Comparison of ENCODE assay signal across 8 cellular contexts in genomic region chr7:102363549-102364393, GRCh38. TPM values are rescaled to one million over a fixed set of nuclear protein-coding genes. Genes with fewer than 3 reads are reported as not detected.
DNase-seq lines count a peak whose midpoint lies in the region; ATAC-seq and TF ChIP-seq lines count a peak whose summit lies in the region.
"Not testable (repeated sequence)": the region's sequence is repeated elsewhere in the genome, so short reads cannot be mapped to it uniquely, and the experiment has no call there.

No MANE protein-coding gene starts in this region.

- not testable (repeated sequence) for H3K27me3 Mint-ChIP-seq in activated T-cell treated with anti-CD3 and anti-CD28 coated beads, Interleukin-2, amount 50 U/mL, for 72 hours (ENCODE audit: low read depth); naive B cell

- peak; percentile 20 for TF ChIP-seq CTCF in DND-41 (IDR thresholded peaks at IDR 0.05; ENCODE audit: borderline replicate concordance, extremely low read depth, low read length, poor library complexity, severe bottlenecking)

- not testable (repeated sequence) for H3K9me3 Mint-ChIP-seq in activated T-cell treated with anti-CD3 and anti-CD28 coated beads, Interleukin-2, amount 50 U/mL, for 72 hours; naive B cell; stimulated activated effector memory CD8-positive, alpha-beta T cell treated with anti-CD3 and anti-CD28 coated beads, Interleukin-12 subunit alpha, Interleukin-12 subunit beta, amount 100 ng/mL, for 72 hours

- peak overlapping the region; percentile 75 for H3K27ac Mint-ChIP-seq in activated T-cell treated with anti-CD3 and anti-CD28 coated beads, Interleukin-2, amount 50 U/mL, for 72 hours
- H3K27ac Mint-ChIP-seq in naive B cell: peak overlapping the region; percentile 78 to 94 (median 90)
- H3K27ac Mint-ChIP-seq in stimulated activated effector memory CD8-positive, alpha-beta T cell treated with anti-CD3 and anti-CD28 coated beads, Interleukin-12 subunit alpha, Interleukin-12 subunit beta, amount 100 ng/mL, for 72 hours: peak overlapping the region; percentile 88

- not testable (repeated sequence) for H3K9me3 ChIP-seq in DND-41 (ENCODE audit: insufficient read depth, low read length, severe bottlenecking)

- H4K20me1 ChIP-seq in DND-41 (ENCODE audit: insufficient read depth, low read length): not testable (repeated sequence)

- peak overlapping the region; percentile 87 to 91 for H3K4me3 Mint-ChIP-seq in activated T-cell treated with anti-CD3 and anti-CD28 coated beads, Interleukin-2, amount 50 U/mL, for 72 hours
- peak overlapping the region; percentile 86 to 98 (median 91) for H3K4me3 Mint-ChIP-seq in naive B cell
- H3K4me3 Mint-ChIP-seq in stimulated activated effector memory CD8-positive, alpha-beta T cell treated with anti-CD3 and anti-CD28 coated beads, Interleukin-12 subunit alpha, Interleukin-12 subunit beta, amount 100 ng/mL, for 72 hours: peak overlapping the region; percentile 84

- H3K36me3 Mint-ChIP-seq in activated T-cell treated with anti-CD3 and anti-CD28 coated beads, Interleukin-2, amount 50 U/mL, for 72 hours (ENCODE audit: insufficient read depth in 2 of 2): peaks cover 2 to 11% of the 10 kb centered on the region in 2 donors
- H3K36me3 Mint-ChIP-seq in naive B cell: not testable (repeated sequence)
- peaks cover 38% of the 10 kb centered on the region for H3K36me3 Mint-ChIP-seq in stimulated activated effector memory CD8-positive, alpha-beta T cell treated with anti-CD3 and anti-CD28 coated beads, Interleukin-12 subunit alpha, Interleukin-12 subunit beta, amount 100 ng/mL, for 72 hours

- H3K4me2 ChIP-seq in DND-41 (ENCODE audit: insufficient read depth, low read length): peak overlapping the region; percentile 65

- H3K79me2 ChIP-seq in DND-41 (ENCODE audit: insufficient read depth, low read length): peaks cover 28% of the 10 kb centered on the region

- peak overlapping the region; percentile 82 for H3K9ac ChIP-seq in DND-41 (ENCODE audit: low read depth, low read length)

- H3K27ac ChIP-seq in DND-41 (ENCODE audit: low read length): peak overlapping the region; percentile 86

- peak overlapping the region; percentile 92 for H2AFZ ChIP-seq in DND-41 (ENCODE audit: low read depth, low read length)

- DNase-seq in DND-41: peak; percentile 98
- DNase-seq in KG1 (lab: John Stamatoyannopoulos, UW): peak; percentile 30
- DNase-seq in activated T-cell treated with anti-CD3 and anti-CD28 coated beads, Interleukin-2, amount 50 U/mL, for 72 hours: peak; percentile 93 to 96
- DNase-seq in fibroblast of gingiva (ENCODE audit: low read depth): peak; percentile 99
- DNase-seq in naive B cell: peak; percentile 93
- peak; percentile 79 to 94 for DNase-seq in stimulated activated effector memory CD8-positive, alpha-beta T cell treated with anti-CD3 and anti-CD28 coated beads, Interleukin-12 subunit alpha, Interleukin-12 subunit beta, amount 100 ng/mL, for 72 hours (ENCODE audit: low spot score in 2 of 2)

- H3K4me1 Mint-ChIP-seq in activated T-cell treated with anti-CD3 and anti-CD28 coated beads, Interleukin-2, amount 50 U/mL, for 72 hours (ENCODE audit: low read depth): peaks cover 32% of the 10 kb centered on the region
- H3K4me1 Mint-ChIP-seq in naive B cell: peaks cover 4 to 28% (median 10%) of the 10 kb centered on the region in 3 donors
- H3K4me1 Mint-ChIP-seq in stimulated activated effector memory CD8-positive, alpha-beta T cell treated with anti-CD3 and anti-CD28 coated beads, Interleukin-12 subunit alpha, Interleukin-12 subunit beta, amount 100 ng/mL, for 72 hours: not testable (repeated sequence)

- peaks cover 12% of the 10 kb centered on the region for H3K4me1 ChIP-seq in DND-41 (ENCODE audit: insufficient read depth, low read length)

- peaks cover 12% of the 10 kb centered on the region for H3K36me3 ChIP-seq in DND-41 (ENCODE audit: insufficient read depth, low read length)

- peak overlapping the region; percentile 66 to 97; a peak in 3 of 4 replicates for H3K4me3 ChIP-seq in DND-41 (ENCODE audit: low read depth in 1 of 2, low read length in 2 of 2)

- ATAC-seq in DND-41 (ENCODE audit: insufficient read depth, low read depth): peak; percentile 99
- peak; percentile 99 for ATAC-seq in GM21737 (IDR thresholded peaks at IDR 0.05; ENCODE audit: unreplicated experiment)
- peak; percentile 100 for ATAC-seq in activated T-cell treated with anti-CD3 and anti-CD28 coated beads, Interleukin-2, amount 50 U/mL, for 72 hours (replicated peaks in 1 of 2)
- peak; percentile 98 for ATAC-seq in naive B cell (ENCODE audit: low read depth in 2 of 2)
- peak; percentile 100 for ATAC-seq in stimulated activated effector memory CD8-positive, alpha-beta T cell treated with anti-CD3 and anti-CD28 coated beads, Interleukin-12 subunit alpha, Interleukin-12 subunit beta, amount 100 ng/mL, for 72 hours

- not testable (repeated sequence) for H3K27me3 ChIP-seq in DND-41 (ENCODE audit: insufficient read depth, low read length, poor library complexity)

TF ChIP-seq in PFSK-1, 5 proteins besides CTCF, POLR2A, EP300 and RAD21:
- 0 out of 2 replicates have a peak, but pooled peaks have one; percentile 47 for TF ChIP-seq SIN3A (IDR thresholded peaks at IDR 0.05; ENCODE audit: borderline replicate concordance, insufficient read depth, low read length)
- TF ChIP-seq POLR2AphosphoS5 (IDR thresholded peaks at IDR 0.05; ENCODE audit: low read depth, low read length): peak; percentile 89
- peak; percentile 75; the same call in 1 of the 2 replicates for TF ChIP-seq TAF1 (IDR thresholded peaks at IDR 0.05; ENCODE audit: borderline replicate concordance, insufficient read depth, low read length)

RNA-seq across cellular contexts. Expression of gene SPDYE6, which starts 7.5 kb away (rescaled TPM):
- 0.72 TPM for polyA plus RNA-seq in PFSK-1 (2012; ENCODE audit: insufficient read length, low read depth)
- not detected for total RNA-seq in activated T-cell treated with anti-CD3 and anti-CD28 coated beads, Interleukin-2, amount 50 U/mL, for 72 hours
- under 1 TPM in 3 of 6 donors, not detected in 3; 0.18 to 0.41 (median 0.20) TPM for polyA plus RNA-seq in naive B cell (ENCODE audit: low read depth in 6 of 6)

RNA-seq across cellular contexts. Expression of gene PRKRIP1, which starts 32.4 kb away (rescaled TPM):
- 33.8 TPM for polyA plus RNA-seq in PFSK-1 (2012; ENCODE audit: insufficient read length, low read depth)
- total RNA-seq in activated T-cell treated with anti-CD3 and anti-CD28 coated beads, Interleukin-2, amount 50 U/mL, for 72 hours: 10 to 100 TPM; 30.6 to 35.7 TPM
- polyA plus RNA-seq in naive B cell (ENCODE audit: low read depth in 6 of 6): 10 to 100 TPM; 13.1 to 28.6 (median 17.4) TPM

Comparison
In these comparisons a context has a peak if more than half of its experiments do, and no peak if none do; other contexts are left out.
1. Peak in every context shown above with its lines: DNase-seq, ATAC-seq, H3K4me3 ChIP-seq and H3K27ac ChIP-seq.
2. DNase-seq: peak in every context shown above with its lines; median percentile 99 in fibroblast of gingiva; 98 in DND-41; 94 in activated T-cell treated with anti-CD3 and anti-CD28 coated beads, Interleukin-2, amount 50 U/mL, for 72 hours; 93 in naive B cell; 86 in stimulated activated effector memory CD8-positive, alpha-beta T cell treated with anti-CD3 and anti-CD28 coated beads, Interleukin-12 subunit alpha, Interleukin-12 subunit beta, amount 100 ng/mL, for 72 hours; 30 in KG1.